ENCODE assay signal across 17 cellular contexts in the genomic region with DNA sequence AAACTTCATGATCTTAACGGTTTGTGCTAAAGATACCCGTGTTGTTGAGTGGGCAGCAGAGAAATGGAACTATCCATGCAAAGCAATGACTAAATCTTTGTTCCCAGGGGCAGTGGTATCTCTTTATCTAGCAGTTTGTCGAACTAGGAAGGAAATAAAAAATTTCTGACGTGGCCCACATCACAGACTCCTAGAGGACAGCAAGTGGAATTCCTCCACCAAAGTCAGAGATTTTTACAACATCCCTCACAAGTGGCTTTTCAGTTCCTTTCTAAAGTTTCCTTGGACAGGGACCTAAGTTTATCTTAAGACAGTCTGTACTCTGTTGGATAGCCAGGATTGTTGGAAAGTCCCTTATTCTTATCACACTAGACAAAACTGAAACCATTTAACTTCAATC.
A peak's percentile ranks its signal among the peaks of the same experiment; 100 is the strongest.
DNase-seq lines count a peak whose midpoint lies in the region; ATAC-seq and TF ChIP-seq lines count a peak whose summit lies in the region.
"Had no signal": no experiment of that assay in that cellular context is flagged by ENCODE, and none has a peak within 500 bp of the region (broad histone marks: within the 10 kb centered on the region; RNA-seq: fewer than 3 reads in every experiment).

No MANE protein-coding gene starts in this region.

- TF ChIP-seq POLR2A in esophagus squamous epithelium (IDR thresholded peaks at IDR 0.05): no peak
- TF ChIP-seq POLR2A in lower leg skin (IDR thresholded peaks at IDR 0.05): no peak

- ATAC-seq in lung (ENCODE audit: insufficient read depth, low FRiP score): no peak
- ATAC-seq in thoracic aorta (ENCODE audit: insufficient number of reproducible peaks, low FRiP score, low read depth): no peak
- ATAC-seq in GM21526 (IDR thresholded peaks at IDR 0.05; ENCODE audit: low FRiP score, unreplicated experiment): no peak
- ATAC-seq: natural killer cell treated with Interleukin-12 subunit alpha and Interleukin-12 subunit beta and Interleukin-15 and Interleukin-18, amount 100 ng/mL, for 72 hours had no signal

- BruUV-seq in A673 (replicated peaks; lab: Mats Ljungman, UMichigan) (no TSS peak), Calu3 (replicated peaks; lab: Mats Ljungman, UMichigan) (no TSS peak)

- H3K36me3 Mint-ChIP-seq in Calu3 (ENCODE audit: insufficient read depth, unreplicated experiment): peaks cover 24% of the 10 kb centered on the region
- H3K36me3 Mint-ChIP-seq: activated CD4-positive, alpha-beta memory T cell treated with anti-CD3 and anti-CD28 coated beads for 36 hours; IgD-negative memory B cell; natural killer cell treated with Interleukin-12 subunit alpha and Interleukin-12 subunit beta and Interleukin-15 and Interleukin-18, amount 100 ng/mL, for 72 hours had no signal

- DNase-seq in RPMI7951 (ENCODE audit: low read depth) (peak; percentile 57), esophagus squamous epithelium (lab: John Stamatoyannopoulos, UW) (no peak), lung (ENCODE audit: low spot score) (no peak), thoracic aorta (ENCODE audit: low spot score) (no peak), lower leg skin (ENCODE audit: low spot score in 2 of 2) (no peak), A673 (ENCODE audit: low spot score) (no peak), Calu3 (no peak)
- DNase-seq: activated CD4-positive, alpha-beta memory T cell treated with anti-CD3 and anti-CD28 coated beads for 36 hours; Caco-2; cortex of kidney; H9; hippocampal formation; SW 1271 had no signal

- H3K27ac ChIP-seq in esophagus squamous epithelium (peak overlapping the region in 3 of 4 donors; percentile 46 to 78 (median 65)), lung (ENCODE audit: low read depth in 1 of 2, low read length in 1 of 2) (peak overlapping the region; percentile 15 to 53), thoracic aorta (peak overlapping the region; percentile 73 to 83), A673 (ENCODE audit: low read depth, low read length, poor library complexity, severe bottlenecking) (no peak overlapping the region)
- H3K27ac ChIP-seq: suprapubic skin had no signal

- H3K4me1 Mint-ChIP-seq in Calu3 (ENCODE audit: low read depth, unreplicated experiment): peaks cover 21% of the 10 kb centered on the region
- H3K4me1 Mint-ChIP-seq: H9, IgD-negative memory B cell had no signal

- intact Hi-C loops in esophagus squamous epithelium (cut with DNase I): no loop called here
- intact Hi-C loops in lower leg skin (cut with DNase I; ENCODE audit: low total_unique reads): no loop called here
- intact Hi-C loops in A673 (cut with micrococcal nuclease; ENCODE audit: unreplicated experiment): no loop called here
- intact Hi-C loops in Calu3 (cut with micrococcal nuclease; ENCODE audit: unreplicated experiment): no loop called here

- H3K27me3 ChIP-seq in esophagus squamous epithelium (no peaks in the 10 kb centered on the region), lung (ENCODE audit: control insufficient read depth, insufficient read depth) (no peaks in the 10 kb centered on the region), thoracic aorta (replicated peaks; ENCODE audit: insufficient read depth) (no peaks in the 10 kb centered on the region), A673 (replicated peaks; ENCODE audit: insufficient read depth, low read depth, low read length, poor library complexity) (no peaks in the 10 kb centered on the region)
- H3K27me3 ChIP-seq: suprapubic skin had no signal

- H3K4me3 Mint-ChIP-seq in Calu3 (ENCODE audit: low read depth, unreplicated experiment): no peak overlapping the region
- H3K4me3 Mint-ChIP-seq: activated CD4-positive, alpha-beta memory T cell treated with anti-CD3 and anti-CD28 coated beads for 36 hours; H9; IgD-negative memory B cell; natural killer cell treated with Interleukin-12 subunit alpha and Interleukin-12 subunit beta and Interleukin-15 and Interleukin-18, amount 100 ng/mL, for 72 hours had no signal

- H3K36me3 ChIP-seq in esophagus squamous epithelium: peaks cover 0 to 32% (median 0%) of the 10 kb centered on the region in 3 donors
- H3K36me3 ChIP-seq in lung (ENCODE audit: control insufficient read depth in 2 of 2, insufficient read depth in 2 of 2, low read length in 2 of 2): peaks cover 0 to 2% of the 10 kb centered on the region in 2 donors
- no peaks in the 10 kb centered on the region for H3K36me3 ChIP-seq in thoracic aorta
- no peaks in the 10 kb centered on the region for H3K36me3 ChIP-seq in A673 (ENCODE audit: insufficient read depth, low read length, poor library complexity, severe bottlenecking)
- H3K36me3 ChIP-seq: suprapubic skin had no signal

- H3K9me3 ChIP-seq in esophagus squamous epithelium (no peaks in the 10 kb centered on the region), lung (ENCODE audit: control insufficient read depth in 2 of 2, insufficient read depth in 1 of 2, low read length in 1 of 2) (no peaks in the 10 kb centered on the region), thoracic aorta (no peaks in the 10 kb centered on the region), A673 (ENCODE audit: low read depth, low read length, poor library complexity, severe bottlenecking) (no peaks in the 10 kb centered on the region)
- H3K9me3 ChIP-seq: suprapubic skin had no signal

- H3K4me1 ChIP-seq in esophagus squamous epithelium (peaks cover 0 to 24% (median 0%) of the 10 kb centered on the region in 3 donors), lung (ENCODE audit: control insufficient read depth in 2 of 2, insufficient read depth in 2 of 2, low read length in 2 of 2) (peaks cover 2 to 6% of the 10 kb centered on the region in 2 donors), thoracic aorta (ENCODE audit: control insufficient read depth in 1 of 2, low read depth in 2 of 2) (peaks cover 22 to 68% of the 10 kb centered on the region in 2 donors), A673 (ENCODE audit: insufficient read depth, low read length, poor library complexity, severe bottlenecking) (peaks cover 17% of the 10 kb centered on the region)
- H3K4me1 ChIP-seq: Caco-2 had no signal

- H3K4me3 ChIP-seq in esophagus squamous epithelium: no peak overlapping the region
- no peak overlapping the region for H3K4me3 ChIP-seq in lung
- peak overlapping the region; percentile 68 for H3K4me3 ChIP-seq in thoracic aorta
- no peak overlapping the region for H3K4me3 ChIP-seq in lower leg skin (ENCODE audit: low read depth, poor library complexity, severe bottlenecking)
- no peak overlapping the region for H3K4me3 ChIP-seq in A673 (ENCODE audit: low read depth, low read length, poor library complexity, severe bottlenecking)
- H3K4me3 ChIP-seq: suprapubic skin had no signal

- POLR2A ChIA-PET in A673 (lab: Charles Lee; ENCODE audit: low non-redundant PET): no interaction called here

- TF ChIP-seq CTCF in esophagus squamous epithelium (IDR thresholded peaks at IDR 0.05) (no peak), lung (IDR thresholded peaks at IDR 0.05; ENCODE audit: control extremely low read depth, extremely low read depth) (no peak), thoracic aorta (IDR thresholded peaks at IDR 0.05) (no peak), lower leg skin (IDR thresholded peaks at IDR 0.05) (no peak), A673 (conservative IDR thresholded peaks at IDR 0.05; ENCODE audit: low read depth, low read length) (no peak), Calu3 (IDR thresholded peaks at IDR 0.05; ENCODE audit: unreplicated experiment) (no peak)

- H3K27ac Mint-ChIP-seq in Calu3 (ENCODE audit: unreplicated experiment): no peak overlapping the region
- H3K27ac Mint-ChIP-seq: activated CD4-positive, alpha-beta memory T cell treated with anti-CD3 and anti-CD28 coated beads for 36 hours; H9; IgD-negative memory B cell; natural killer cell treated with Interleukin-12 subunit alpha and Interleukin-12 subunit beta and Interleukin-15 and Interleukin-18, amount 100 ng/mL, for 72 hours had no signal

- WGBS in esophagus squamous epithelium, 2 donors: 38 to 53% methylated on average over 4 of the region's 4 CpGs
- WGBS in lung, 2 donors: 56 to 60% methylated on average over 4 of the region's 4 CpGs
- 32 to 33% methylated on average over 4 of the region's 4 CpGs for WGBS in lower leg skin, 2 donors

- no peaks in the 10 kb centered on the region for H3K27me3 Mint-ChIP-seq in Calu3 (ENCODE audit: unreplicated experiment)
- H3K27me3 Mint-ChIP-seq: IgD-negative memory B cell had no signal

- H3K9me3 Mint-ChIP-seq in Calu3 (ENCODE audit: low read depth, unreplicated experiment): peaks cover 2% of the 10 kb centered on the region
- H3K9me3 Mint-ChIP-seq: activated CD4-positive, alpha-beta memory T cell treated with anti-CD3 and anti-CD28 coated beads for 36 hours; natural killer cell treated with Interleukin-12 subunit alpha and Interleukin-12 subunit beta and Interleukin-15 and Interleukin-18, amount 100 ng/mL, for 72 hours had no signal

- CTCF ChIA-PET in A673 (lab: Charles Lee) (no interaction called here), Calu3 (lab: Charles Lee) (no interaction called here)
